Comparison of ENCODE assay signal across 19 cellular contexts in genomic region chr7:156080046-156080445, GRCh38.
DNase-seq lines count a peak whose midpoint lies in the region; ATAC-seq and TF ChIP-seq lines count a peak whose summit lies in the region.
"Had no signal": no experiment of that assay in that cellular context is flagged by ENCODE, and none has a peak within 500 bp of the region (broad histone marks: within the 10 kb centered on the region; RNA-seq: fewer than 3 reads in every experiment).

No MANE protein-coding gene starts in this region.

- H3K27ac ChIP-seq in BLaER1 (no peak overlapping the region), neural progenitor cell (no peak overlapping the region), sigmoid colon (no peak overlapping the region), upper lobe of right lung (no peak overlapping the region)
- H3K27ac ChIP-seq: 22Rv1 had no signal

- H3K36me3 Mint-ChIP-seq in neural progenitor cell = no peaks in the 10 kb centered on the region
- H3K36me3 Mint-ChIP-seq: CD4-positive, alpha-beta memory T cell had no signal

- H3K4me3 ChIP-seq in BLaER1 (no peak overlapping the region), neural progenitor cell (no peak overlapping the region), sigmoid colon (no peak overlapping the region), upper lobe of right lung (no peak overlapping the region)
- H3K4me3 ChIP-seq: HAP-1 had no signal

- peaks cover 5% of the 10 kb centered on the region for H3K27me3 Mint-ChIP-seq in neural progenitor cell (ENCODE audit: insufficient read depth, low read depth)
- H3K27me3 Mint-ChIP-seq: B cell; CD4-positive, alpha-beta memory T cell had no signal

- H3K9ac ChIP-seq in BLaER1 (no peak overlapping the region), neural progenitor cell (no peak overlapping the region)

- no peak overlapping the region for H2AFZ ChIP-seq in neural progenitor cell (replicated peaks)

- no peaks in the 10 kb centered on the region for H3K9me3 Mint-ChIP-seq in neural progenitor cell
- H3K9me3 Mint-ChIP-seq: CD4-positive, alpha-beta memory T cell had no signal

- no peak for DNase-seq in neural progenitor cell (ENCODE audit: low spot score)
- peak; percentile 37 for DNase-seq in sigmoid colon
- DNase-seq in upper lobe of right lung = peak; percentile 27
- no peak for DNase-seq in foreskin melanocyte
- DNase-seq in NCI-H1048 (lab: John Stamatoyannopoulos, UW) = no peak
- DNase-seq in anterior cingulate cortex (lab: John Stamatoyannopoulos, UW) = no peak
- DNase-seq: C1 segment of cervical spinal cord; Calu3; CD4-positive, alpha-beta memory T cell; COR-L47; DMS53; DMS79 treated with DMSO at 0.1 percent for 48 hours; GF-D8; GOT3; HFFc6 had no signal

- intact Hi-C loops in sigmoid colon (cut with DNase I) = no loop called here
- intact Hi-C loops in upper lobe of right lung (cut with DNase I) = no loop called here

- ATAC-seq in upper lobe of right lung = no peak

- TF ChIP-seq CTCF in neural progenitor cell (IDR thresholded peaks at IDR 0.05) = no peak
- no peak for TF ChIP-seq CTCF in sigmoid colon (IDR thresholded peaks at IDR 0.05)
- no peak for TF ChIP-seq CTCF in upper lobe of right lung (IDR thresholded peaks at IDR 0.05)

- no peak overlapping the region for H3K4me3 Mint-ChIP-seq in neural progenitor cell
- H3K4me3 Mint-ChIP-seq: B cell; CD4-positive, alpha-beta memory T cell; HFFc6 had no signal

- 79 to 81% methylated on average over 11 of the region's 11 CpGs for WGBS in sigmoid colon, 2 donors

- peak overlapping the region; percentile 57 for H3K27ac Mint-ChIP-seq in neural progenitor cell
- H3K27ac Mint-ChIP-seq: B cell; CD4-positive, alpha-beta memory T cell; HFFc6 had no signal

- H3F3A ChIP-seq in neural progenitor cell (ENCODE audit: low read depth) = no peaks in the 10 kb centered on the region

- H4K20me1 ChIP-seq in BLaER1 = no peaks in the 10 kb centered on the region
- no peaks in the 10 kb centered on the region for H4K20me1 ChIP-seq in neural progenitor cell (ENCODE audit: low read depth)

- no peaks in the 10 kb centered on the region for H3K79me2 ChIP-seq in neural progenitor cell (ENCODE audit: low read depth)

- peak overlapping the region; percentile 44 for H3K4me2 ChIP-seq in BLaER1
- H3K4me2 ChIP-seq in neural progenitor cell = no peak overlapping the region

- peaks cover 2% of the 10 kb centered on the region for H3K4me1 Mint-ChIP-seq in neural progenitor cell
- H3K4me1 Mint-ChIP-seq: B cell; CD4-positive, alpha-beta memory T cell had no signal

- H3K27me3 ChIP-seq in BLaER1 (no peaks in the 10 kb centered on the region), neural progenitor cell (no peaks in the 10 kb centered on the region), sigmoid colon (no peaks in the 10 kb centered on the region), upper lobe of right lung (no peaks in the 10 kb centered on the region)

- no peaks in the 10 kb centered on the region for H3K36me3 ChIP-seq in BLaER1
- H3K36me3 ChIP-seq in neural progenitor cell = no peaks in the 10 kb centered on the region
- no peaks in the 10 kb centered on the region for H3K36me3 ChIP-seq in sigmoid colon
- H3K36me3 ChIP-seq in upper lobe of right lung = no peaks in the 10 kb centered on the region
- H3K36me3 ChIP-seq: HAP-1 had no signal

- no peak for TF ChIP-seq POLR2A in sigmoid colon (IDR thresholded peaks at IDR 0.05)

- H3K9me3 ChIP-seq in BLaER1 (no peaks in the 10 kb centered on the region), neural progenitor cell (ENCODE audit: low read depth) (no peaks in the 10 kb centered on the region), sigmoid colon (no peaks in the 10 kb centered on the region), upper lobe of right lung (no peaks in the 10 kb centered on the region)
- H3K9me3 ChIP-seq: HAP-1 had no signal

- TF ChIP-seq EP300 in sigmoid colon (IDR thresholded peaks at IDR 0.05) = no peak

- H3K4me1 ChIP-seq in BLaER1 = peaks cover 15% of the 10 kb centered on the region
- no peaks in the 10 kb centered on the region for H3K4me1 ChIP-seq in neural progenitor cell
- H3K4me1 ChIP-seq in sigmoid colon = no peaks in the 10 kb centered on the region
- H3K4me1 ChIP-seq in upper lobe of right lung = no peaks in the 10 kb centered on the region
- H3K4me1 ChIP-seq: HAP-1 had no signal

Comparison
In these comparisons a context has a peak if more than half of its experiments do, and no peak if none do; other contexts are left out.
1. DNase-seq: peak in sigmoid colon (single experiment) and upper lobe of right lung (single experiment); none in neural progenitor cell (single experiment), foreskin melanocyte (single experiment), NCI-H1048 (single experiment) and anterior cingulate cortex (0 of 58).